Comparison of ENCODE assay signal across 1 cellular context in genomic region chr11:130001491-130002351, GRCh38.
A peak's percentile ranks its signal among the peaks of the same experiment; 100 is the strongest.
TF ChIP-seq lines count a peak whose summit lies in the region.

No MANE protein-coding gene starts in this region.

TF ChIP-seq in K562, 482 proteins besides CTCF, POLR2A, EP300 and RAD21 (continued from another document and continues in another):
- TF ChIP-seq ZNF239 (CRISPR knock-in tag; IDR thresholded peaks at IDR 0.05) (no peak), ETS1 (conservative IDR thresholded peaks at IDR 0.05; ENCODE audit: control insufficient read depth, low read depth, low read length) (peak; percentile 43; the same call in 1 of the 2 replicates), ATF3 (IDR thresholded peaks at IDR 0.05) (no peak), ATF3 (CRISPR knock-in tag; conservative IDR thresholded peaks at IDR 0.05) (no peak), ZNF12 (CRISPR knock-in tag; IDR thresholded peaks at IDR 0.05) (no peak), CCAR2 (IDR thresholded peaks at IDR 0.05; ENCODE audit: low read depth, low read length) (no peak), CAMTA2 (CRISPR knock-in tag; conservative IDR thresholded peaks at IDR 0.05) (no peak), MCM7 (IDR thresholded peaks at IDR 0.05) (no peak), KLF6 (CRISPR knock-in tag; IDR thresholded peaks at IDR 0.05; ENCODE audit: borderline replicate concordance) (no peak), ZNF318 (IDR thresholded peaks at IDR 0.05; ENCODE audit: borderline replicate concordance in 1 of 2, low read depth in 1 of 2) (no peak), ZEB2 (IDR thresholded peaks at IDR 0.05) (no peak), KDM5B (IDR thresholded peaks at IDR 0.05; ENCODE audit: insufficient replicate concordance, low read depth, low read length) (peak; percentile 30), UBTF (IDR thresholded peaks at IDR 0.05; ENCODE audit: borderline replicate concordance in 1 of 2, low read depth in 2 of 2, low read length in 2 of 2) (no peak), ZNF184 (CRISPR knock-in tag; IDR thresholded peaks at IDR 0.05) (no peak), MAFF (IDR thresholded peaks at IDR 0.05; ENCODE audit: low read length) (no peak), ZNF398 (CRISPR knock-in tag; IDR thresholded peaks at IDR 0.05) (no peak), ESRRB (CRISPR knock-in tag; IDR thresholded peaks at IDR 0.05; ENCODE audit: borderline replicate concordance) (no peak), NUFIP1 (IDR thresholded peaks at IDR 0.05; ENCODE audit: partially characterized antibody) (no peak), ZBTB12 (CRISPR knock-in tag; IDR thresholded peaks at IDR 0.05) (no peak), USF1 (CRISPR knock-in tag; IDR thresholded peaks at IDR 0.05) (no peak), TCF3 (CRISPR knock-in tag; IDR thresholded peaks at IDR 0.05) (no peak), ZNF511 (CRISPR knock-in tag; IDR thresholded peaks at IDR 0.05) (0 out of 2 replicates have a peak, but pooled peaks have one; percentile 61), ZFP36 (IDR thresholded peaks at IDR 0.05; ENCODE audit: low read depth, low read length, partially characterized antibody) (no peak), COPS2 (conservative IDR thresholded peaks at IDR 0.05) (no peak), MEIS2 (IDR thresholded peaks at IDR 0.05; ENCODE audit: partially characterized antibody) (peak; percentile 25), FOXM1 (IDR thresholded peaks at IDR 0.05; ENCODE audit: low read depth) (no peak), FOXM1 (CRISPR knock-in tag; IDR thresholded peaks at IDR 0.05; ENCODE audit: low read depth) (0 out of 2 replicates have a peak, but pooled peaks have one; percentile 25), FOS (IDR thresholded peaks at IDR 0.05; ENCODE audit: extremely low read depth, insufficient read length) (no peak), CTBP1 (IDR thresholded peaks at IDR 0.05; ENCODE audit: borderline replicate concordance) (0 out of 2 replicates have a peak, but pooled peaks have one; percentile 84), GATAD2B (IDR thresholded peaks at IDR 0.05; ENCODE audit: borderline replicate concordance) (peak; percentile 45; the same call in 1 of the 2 replicates), FOXP4 (CRISPR knock-in tag; IDR thresholded peaks at IDR 0.05; ENCODE audit: borderline replicate concordance) (no peak), TRIM25 (IDR thresholded peaks at IDR 0.05; ENCODE audit: borderline replicate concordance) (no peak), MTA3 (IDR thresholded peaks at IDR 0.05; ENCODE audit: borderline replicate concordance) (no peak; the same call in 1 of the 2 replicates)
